8 cellular contexts compared by ENCODE assay signal in genomic region chr4:14169940-14170339, GRCh38.
DNase-seq lines count a peak whose midpoint lies in the region; ATAC-seq, FAIRE-seq and TF ChIP-seq lines count a peak whose summit lies in the region.
"Not testable (repeated sequence)": the region's sequence is repeated elsewhere in the genome, so short reads cannot be mapped to it uniquely, and the experiment has no call there.

No MANE protein-coding gene starts in this region.

- not testable (repeated sequence) for H3K9ac ChIP-seq in GM23248; HUES48 (ENCODE audit: low read depth, low read length); astrocyte (ENCODE audit: low read length); H1 (replicated peaks in 1 of 4; ENCODE audit: extremely low read depth in 1 of 4, low read depth in 3 of 4, low read length in 3 of 4)

- H2BK120ac ChIP-seq in H1 (replicated peaks; ENCODE audit: low read depth, low read length), result not testable (repeated sequence)

- not testable (repeated sequence) for H3K79me2 ChIP-seq in GM23248 (ENCODE audit: insufficient read depth); PC-9 (ENCODE audit: low read depth); astrocyte (ENCODE audit: insufficient read depth, low read length); H1 (ENCODE audit: control insufficient read depth in 1 of 2, insufficient read depth in 2 of 2, low read length in 2 of 2); osteoblast (ENCODE audit: insufficient read depth, low read length)

- H2AK5ac ChIP-seq in H1 (ENCODE audit: low read depth, low read length), result not testable (repeated sequence)

- FAIRE-seq in astrocyte (lab: Jason Lieb, UNC); H1 (lab: Jason Lieb, UNC): not testable (repeated sequence)

- not testable (repeated sequence) for TF ChIP-seq RAD21 in H1 (IDR thresholded peaks at IDR 0.05 in 1 of 2, conservative IDR thresholded peaks at IDR 0.05 in 1 of 2; ENCODE audit: low read depth in 2 of 2, low read length in 2 of 2)

- intact Hi-C loops in CD14-positive monocyte (cut with micrococcal nuclease) (loop anchor here (5.0 to 10.0 kb wide), 2 partner anchors 43 to 45 kb away; no protein-coding TSS in a partner anchor), PC-9 (cut with micrococcal nuclease; ENCODE audit: unreplicated experiment) (loop anchor here (2.0 to 10.0 kb wide), 4 partner anchors 181 to 832 kb away; partner anchors contain the start of gene CPEB2)

- not testable (repeated sequence) for H4K8ac ChIP-seq in H1 (ENCODE audit: extremely low read depth, insufficient read depth, low read length)

- not testable (repeated sequence) for DNase-seq in CD14-positive monocyte (ENCODE audit: low spot score); GM23248; PC-9; astrocyte (ENCODE audit: low read depth); H1 (ENCODE audit: low read depth in 1 of 2, low spot score in 2 of 2); osteoblast (ENCODE audit: insufficient read length, low spot score, missing footprints)

- H3K23me2 ChIP-seq in H1 (ENCODE audit: low read depth, low read length), result not testable (repeated sequence)

- not testable (repeated sequence) for H3K9me3 ChIP-seq in GM23248 (ENCODE audit: low read depth); HUES48 (ENCODE audit: control insufficient read depth, insufficient read depth, low read length); PC-9 (ENCODE audit: insufficient read depth, low read depth); astrocyte (ENCODE audit: insufficient read depth, low read depth, low read length); H1 (ENCODE audit: insufficient read depth in 2 of 2, low read depth in 1 of 2, low read length in 1 of 2); osteoblast (ENCODE audit: low read depth, low read length)

- in situ Hi-C loops in GM23248 (cut with MboI), result not testable (repeated sequence)

- not testable (repeated sequence) for H3K56ac ChIP-seq in H1 (replicated peaks; ENCODE audit: insufficient read length, low read depth, low read length)

- not testable (repeated sequence) for H4K20me1 ChIP-seq in GM23248 (ENCODE audit: insufficient read depth); PC-9 (ENCODE audit: insufficient read depth); astrocyte (ENCODE audit: insufficient read depth, low read length); H1 (replicated peaks in 1 of 2; ENCODE audit: control insufficient read depth in 1 of 2, insufficient read depth in 2 of 2, low read length in 2 of 2); osteoblast (ENCODE audit: insufficient read depth, low read length)

- POLR2A ChIA-PET in PC-9 (lab: Charles Lee; ENCODE audit: unreplicated experiment); H1 (lab: Charles Lee; ENCODE audit: partially characterized antibody): not testable (repeated sequence)

- H3F3A ChIP-seq in GM23248 (ENCODE audit: insufficient read depth) (peaks cover 21% of the 10 kb centered on the region), PC-9 (ENCODE audit: insufficient read depth, low read depth) (peaks cover 25% of the 10 kb centered on the region)

- not testable (repeated sequence) for H3K9me2 ChIP-seq in GM23248 (ENCODE audit: insufficient read depth); PC-9 (ENCODE audit: insufficient read depth)

- H3K27ac Mint-ChIP-seq in CD14-positive monocyte, result peak overlapping the region in 4 of 7 donors; percentile 28 to 53 (median 34)
- not testable (repeated sequence) for H3K27ac Mint-ChIP-seq in astrocyte (ENCODE audit: unreplicated experiment)
- H3K27ac Mint-ChIP-seq in stimulated activated memory B cell treated with anti-CD40 and anti-IgM and Interleukin-4, amounts not matched to agents 10 μg/mL and 1 μg/mL and 100 μg/mL, for 72 hours, result peak overlapping the region; percentile 38

- not testable (repeated sequence) for H3K27ac ChIP-seq in GM23248; astrocyte (ENCODE audit: low read depth, low read length); H1 (ENCODE audit: low read depth, low read length)
- H3K27ac ChIP-seq in HUES48 (ENCODE audit: low read depth, low read length), result peak overlapping the region; percentile 50
- peak overlapping the region; percentile 99 for H3K27ac ChIP-seq in PC-9
- peak overlapping the region; percentile 83 for H3K27ac ChIP-seq in osteoblast (ENCODE audit: low read depth, low read length)

- not testable (repeated sequence) for H3K27me3 Mint-ChIP-seq in CD14-positive monocyte (ENCODE audit: low read depth in 3 of 3); stimulated activated memory B cell treated with anti-CD40 and anti-IgM and Interleukin-4, amounts not matched to agents 10 μg/mL and 1 μg/mL and 100 μg/mL, for 72 hours
- peaks cover 37% of the 10 kb centered on the region for H3K27me3 Mint-ChIP-seq in astrocyte (ENCODE audit: low read depth, unreplicated experiment)

- H4K91ac ChIP-seq in H1 (replicated peaks; ENCODE audit: insufficient read length, low read length), result not testable (repeated sequence)

- H2AFZ ChIP-seq in GM23248; PC-9; astrocyte (ENCODE audit: low read depth, low read length); H1 (ENCODE audit: low read length); osteoblast (ENCODE audit: low read length): not testable (repeated sequence)

- not testable (repeated sequence) for H3K18ac ChIP-seq in H1 (ENCODE audit: extremely low read depth, low read length)

- H2BK15ac ChIP-seq in H1 (ENCODE audit: low read length), result not testable (repeated sequence)

- BruUV-seq in PC-9 (replicated peaks; lab: Mats Ljungman, UMichigan), result not testable (repeated sequence)

- H3K36me3 ChIP-seq in GM23248 (ENCODE audit: low read depth); HUES48 (ENCODE audit: control insufficient read depth, insufficient read depth, low read length); PC-9 (ENCODE audit: low read depth); astrocyte (ENCODE audit: insufficient read depth, low read length); H1 (ENCODE audit: control insufficient read depth in 2 of 4, insufficient read depth in 4 of 4, low read length in 3 of 4); osteoblast (ENCODE audit: insufficient read depth, low read length): not testable (repeated sequence)

- H4K5ac ChIP-seq in H1 (ENCODE audit: insufficient read length, low read depth, low read length), result not testable (repeated sequence)

- H3K23ac ChIP-seq in H1 (ENCODE audit: insufficient read length), result not testable (repeated sequence)

- H3K27me3 ChIP-seq in GM23248 (replicated peaks; ENCODE audit: insufficient read depth); HUES48 (ENCODE audit: control insufficient read depth, insufficient read depth, low read length); PC-9 (ENCODE audit: insufficient read depth, low read depth); astrocyte (ENCODE audit: insufficient read depth, low read length); H1 (replicated peaks in 1 of 4; ENCODE audit: control insufficient read depth in 3 of 4, extremely low read depth in 1 of 4, insufficient read depth in 3 of 4, low read length in 3 of 4); osteoblast (ENCODE audit: insufficient read depth, low read length): not testable (repeated sequence)

- not testable (repeated sequence) for H3K4ac ChIP-seq in H1 (replicated peaks; ENCODE audit: insufficient read length, low read depth, low read length)

- not testable (repeated sequence) for H3K79me1 ChIP-seq in H1 (ENCODE audit: low read depth, low read length)

- not testable (repeated sequence) for H3K4me3 ChIP-seq in GM23248; HUES48 (ENCODE audit: low read depth, low read length); PC-9; astrocyte (ENCODE audit: insufficient read depth, low read depth, low read length); H1 (ENCODE audit: extremely low read depth in 1 of 4, insufficient read depth in 2 of 4, low read depth in 3 of 4, low read length in 4 of 4); osteoblast (ENCODE audit: insufficient read depth, low read length)

- ATAC-seq in stimulated activated memory B cell treated with anti-CD40 and anti-IgM and Interleukin-4, amounts not matched to agents 10 μg/mL and 1 μg/mL and 100 μg/mL, for 72 hours, result not testable (repeated sequence)

- not testable (repeated sequence) for TF ChIP-seq EP300 in H1 (IDR thresholded peaks at IDR 0.05; ENCODE audit: borderline replicate concordance in 1 of 2, low read depth in 2 of 2, low read length in 2 of 2)

- H2BK20ac ChIP-seq in H1 (ENCODE audit: low read length), result not testable (repeated sequence)

- CTCF ChIA-PET in PC-9 (lab: Charles Lee); H1 (lab: Charles Lee; ENCODE audit: partially characterized antibody): not testable (repeated sequence)

- not testable (repeated sequence) for TF ChIP-seq POLR2A in H1 (IDR thresholded peaks at IDR 0.05; ENCODE audit: control extremely low read depth in 1 of 2, low read depth in 2 of 2, low read length in 2 of 2)

- H3K4me1 ChIP-seq in GM23248 (ENCODE audit: insufficient read depth), result peaks cover 26% of the 10 kb centered on the region
- H3K4me1 ChIP-seq in HUES48 (ENCODE audit: control insufficient read depth, insufficient read depth, low read length), result peaks cover 20% of the 10 kb centered on the region
- peaks cover 37% of the 10 kb centered on the region for H3K4me1 ChIP-seq in PC-9 (replicated peaks; ENCODE audit: insufficient read depth)
- peaks cover 14% of the 10 kb centered on the region for H3K4me1 ChIP-seq in astrocyte (ENCODE audit: insufficient read depth, low read length)
- not testable (repeated sequence) for H3K4me1 ChIP-seq in H1 (replicated peaks in 1 of 4; ENCODE audit: control insufficient read depth in 3 of 4, insufficient read depth in 4 of 4, low read length in 3 of 4)
- peaks cover 27% of the 10 kb centered on the region for H3K4me1 ChIP-seq in osteoblast (ENCODE audit: insufficient read depth, low read length)

- 82 to 84% methylated on average over 6 of the region's 6 CpGs for WGBS in GM23248 (ENCODE audit: low coverage in 1 of 2, low lambda C conversion rate in 2 of 2, missing lambda C conversion rate in 2 of 2), 2 experiments
- WGBS in H1 (ENCODE audit: extremely low coverage in 1 of 2, insufficient coverage in 1 of 2, insufficient read length in 1 of 2, insufficient replicate concordance in 2 of 2, low coverage in 1 of 2, low lambda C conversion rate in 2 of 2, missing lambda C conversion rate in 1 of 2), 2 experiments, result 45% methylated on average over 6 of the region's 6 CpGs; no CpG with 5 or more reads in 1 of the 2 experiments

- not testable (repeated sequence) for H2BK5ac ChIP-seq in H1 (ENCODE audit: low read depth, low read length)

- not testable (repeated sequence) for TF ChIP-seq CTCF in CD14-positive monocyte (IDR thresholded peaks at IDR 0.05); PC-9 (conservative IDR thresholded peaks at IDR 0.05); astrocyte (IDR thresholded peaks at IDR 0.05; ENCODE audit: insufficient read depth, low read depth, low read length); H1 (IDR thresholded peaks at IDR 0.05; ENCODE audit: control extremely low read depth in 1 of 3, insufficient read depth in 1 of 3, low read depth in 1 of 3, low read length in 3 of 3); osteoblast (IDR thresholded peaks at IDR 0.05; ENCODE audit: extremely low read depth, low read depth, low read length)

- H3K4me1 Mint-ChIP-seq in CD14-positive monocyte, result peaks cover 45% of the 10 kb centered on the region
- H3K4me1 Mint-ChIP-seq in astrocyte (ENCODE audit: low read depth, unreplicated experiment), result not testable (repeated sequence)
- peaks cover 69% of the 10 kb centered on the region for H3K4me1 Mint-ChIP-seq in stimulated activated memory B cell treated with anti-CD40 and anti-IgM and Interleukin-4, amounts not matched to agents 10 μg/mL and 1 μg/mL and 100 μg/mL, for 72 hours

- H3K36me3 Mint-ChIP-seq in CD14-positive monocyte; astrocyte (ENCODE audit: low read depth, unreplicated experiment); stimulated activated memory B cell treated with anti-CD40 and anti-IgM and Interleukin-4, amounts not matched to agents 10 μg/mL and 1 μg/mL and 100 μg/mL, for 72 hours: not testable (repeated sequence)

- H2BK12ac ChIP-seq in H1 (ENCODE audit: low read depth, low read length), result not testable (repeated sequence)

- not testable (repeated sequence) for H3K14ac ChIP-seq in H1 (ENCODE audit: insufficient read length)

- not testable (repeated sequence) for H3K4me3 Mint-ChIP-seq in CD14-positive monocyte; astrocyte (ENCODE audit: unreplicated experiment); stimulated activated memory B cell treated with anti-CD40 and anti-IgM and Interleukin-4, amounts not matched to agents 10 μg/mL and 1 μg/mL and 100 μg/mL, for 72 hours

- peak overlapping the region; percentile 24 for H3K4me2 ChIP-seq in GM23248 (ENCODE audit: unreplicated experiment)
- peak overlapping the region; percentile 68; the same call in 1 of the 2 replicates for H3K4me2 ChIP-seq in PC-9
- H3K4me2 ChIP-seq in astrocyte (ENCODE audit: low read length), result peak overlapping the region; percentile 26
- H3K4me2 ChIP-seq in H1 (ENCODE audit: insufficient read depth in 1 of 2, low read depth in 2 of 2, low read length in 2 of 2), result 0 out of 4 replicates have a peak overlapping the region, but pooled peaks of 1 of the 2 experiments have one; percentile 27
- not testable (repeated sequence) for H3K4me2 ChIP-seq in osteoblast (ENCODE audit: insufficient read depth, low read length)

- H3K9me3 Mint-ChIP-seq in CD14-positive monocyte; astrocyte (ENCODE audit: unreplicated experiment); stimulated activated memory B cell treated with anti-CD40 and anti-IgM and Interleukin-4, amounts not matched to agents 10 μg/mL and 1 μg/mL and 100 μg/mL, for 72 hours: not testable (repeated sequence)
